In genomic region chr21:43735236-43736091, GRCh38 we compare ENCODE assay signal across 22 cellular contexts. TPM values are rescaled to one million over a fixed set of nuclear protein-coding genes. Genes with fewer than 3 reads are reported as not detected.
A peak's percentile ranks its signal among the peaks of the same experiment; 100 is the strongest.
DNase-seq lines count a peak whose midpoint lies in the region; ATAC-seq and TF ChIP-seq lines count a peak whose summit lies in the region.
"Had no signal": no experiment of that assay in that cellular context is flagged by ENCODE, and none has a peak within 500 bp of the region (broad histone marks: within the 10 kb centered on the region; RNA-seq: fewer than 3 reads in every experiment).

No MANE protein-coding gene starts in this region.

- H3K27me3 Mint-ChIP-seq in brain: no peaks in the 10 kb centered on the region
- H3K27me3 Mint-ChIP-seq: B cell had no signal

- H4K8ac ChIP-seq in IMR-90 (ENCODE audit: low read depth in 2 of 2, low read length in 2 of 2) (no peak overlapping the region), mesenchymal stem cell (ENCODE audit: low read length) (no peak overlapping the region)

- H4K20me1 ChIP-seq in IMR-90 (ENCODE audit: insufficient read depth, low read length) (peaks cover 67% of the 10 kb centered on the region), MM.1S (ENCODE audit: insufficient read depth, low read length) (peaks cover 44% of the 10 kb centered on the region)

- H3F3A ChIP-seq in MM.1S (ENCODE audit: insufficient read depth, low read length): peaks cover 11% of the 10 kb centered on the region

- no peak overlapping the region for H3K14ac ChIP-seq in IMR-90 (replicated peaks; ENCODE audit: low read depth, low read length)
- no peak overlapping the region for H3K14ac ChIP-seq in mesenchymal stem cell (ENCODE audit: low read length in 2 of 2)

- H3K79me1 ChIP-seq in IMR-90 (ENCODE audit: low read depth in 1 of 2, low read length in 2 of 2): peaks cover 23 to 89% of the 10 kb centered on the region in 2 experiments
- peaks cover 47% of the 10 kb centered on the region for H3K79me1 ChIP-seq in mesenchymal stem cell (replicated peaks; ENCODE audit: low read length, poor library complexity, severe bottlenecking)

- H3K4ac ChIP-seq in IMR-90 (ENCODE audit: low read depth, low read length) (no peak overlapping the region), mesenchymal stem cell (ENCODE audit: low read depth in 1 of 2, low read length in 2 of 2) (no peak overlapping the region)

- peak overlapping the region in 1 of 2 experiments; percentile 27 for H2BK12ac ChIP-seq in mesenchymal stem cell (ENCODE audit: low read length in 2 of 2)

- peak overlapping the region; percentile 33 for H2AK9ac ChIP-seq in IMR-90 (replicated peaks; ENCODE audit: low read depth, low read length, poor library complexity)

- no peak overlapping the region for H4K5ac ChIP-seq in IMR-90 (ENCODE audit: low read depth, low read length)

- H2AFZ ChIP-seq in IMR-90 (replicated peaks; ENCODE audit: low read length, poor library complexity) (peak overlapping the region; percentile 8), mesenchymal stem cell (ENCODE audit: low read depth, low read length) (no peak overlapping the region), MM.1S (ENCODE audit: low read length) (no peak overlapping the region)

- H3K56ac ChIP-seq in IMR-90 (ENCODE audit: extremely low read depth, insufficient read depth, low read length): no peak overlapping the region

- H2BK5ac ChIP-seq in IMR-90 (ENCODE audit: low read depth, low read length, poor library complexity, severe bottlenecking) (no peak overlapping the region), mesenchymal stem cell (ENCODE audit: low read depth, low read length, poor library complexity, severe bottlenecking) (no peak overlapping the region)

- no peak overlapping the region for H2BK120ac ChIP-seq in IMR-90 (ENCODE audit: low read depth, low read length)
- no peak overlapping the region for H2BK120ac ChIP-seq in mesenchymal stem cell (ENCODE audit: low read depth, low read length)

- H3K9me3 ChIP-seq in IMR-90 (ENCODE audit: control insufficient read depth, insufficient read depth, low read length): no peaks in the 10 kb centered on the region
- no peaks in the 10 kb centered on the region for H3K9me3 ChIP-seq in mesenchymal stem cell (ENCODE audit: control insufficient read depth, low read length)
- H3K9me3 ChIP-seq in thymus (ENCODE audit: control insufficient read depth): no peaks in the 10 kb centered on the region
- no peaks in the 10 kb centered on the region for H3K9me3 ChIP-seq in MM.1S (replicated peaks; ENCODE audit: insufficient read depth, low read length)
- H3K9me3 ChIP-seq: SK-N-SH had no signal

- H3K9ac ChIP-seq in IMR-90 (ENCODE audit: low read depth, low read length) (no peak overlapping the region), mesenchymal stem cell (ENCODE audit: low read length) (no peak overlapping the region), MM.1S (ENCODE audit: low read length) (no peak overlapping the region)
- H3K9ac ChIP-seq: SK-N-SH had no signal

- H3K4me2 ChIP-seq in IMR-90 (ENCODE audit: low read depth, low read length) (peak overlapping the region; percentile 2; the same call in 1 of the 2 replicates), mesenchymal stem cell (ENCODE audit: low read length, poor library complexity, severe bottlenecking) (no peak overlapping the region), MM.1S (ENCODE audit: low read depth, low read length) (no peak overlapping the region)
- H3K4me2 ChIP-seq: SK-N-SH had no signal

- TF ChIP-seq POLR2A in IMR-90 (IDR thresholded peaks at IDR 0.05; ENCODE audit: low read depth, low read length): no peak

- peaks cover 74% of the 10 kb centered on the region for H3K4me1 Mint-ChIP-seq in brain

- CTCF ChIA-PET in IMR-90 (lab: Yijun Ruan, JAX): no interaction called here

- peak; percentile 5 for ATAC-seq in IMR-90 (ENCODE audit: low read depth)
- ATAC-seq: esophagus mucosa, GM12878, natural killer cell had no signal

- WGBS in IMR-90 (ENCODE audit: extremely low coverage in 2 of 2, insufficient read length in 1 of 2), 2 experiments: 79% methylated on average over 9 of the region's 22 CpGs; no CpG with 5 or more reads in 1 of the 2 experiments
- 95% methylated on average over 21 of the region's 22 CpGs for whole genome bisulfite sequencing in mesenchymal stem cell
- WGBS in thymus: 92% methylated on average over 22 of the region's 22 CpGs

- H3K36me3 Mint-ChIP-seq in brain: peaks cover 17% of the 10 kb centered on the region
- H3K36me3 Mint-ChIP-seq: natural killer cell had no signal

- no peak overlapping the region for H3K4me3 ChIP-seq in IMR-90 (ENCODE audit: insufficient read depth, low read depth, low read length)
- no peak overlapping the region for H3K4me3 ChIP-seq in mesenchymal stem cell (ENCODE audit: insufficient read depth in 1 of 2, low read depth in 1 of 2, low read length in 2 of 2)
- no peak overlapping the region for H3K4me3 ChIP-seq in thymus (ENCODE audit: low read length)
- H3K4me3 ChIP-seq in MM.1S (ENCODE audit: low read length): no peak overlapping the region
- H3K4me3 ChIP-seq: GM12878 had no signal

- no peak overlapping the region for H2BK20ac ChIP-seq in IMR-90 (ENCODE audit: low read depth, low read length)

- H3K4me1 ChIP-seq in IMR-90 (ENCODE audit: control insufficient read depth, insufficient read depth, low read length): peaks cover 21% of the 10 kb centered on the region
- peaks cover 62% of the 10 kb centered on the region for H3K4me1 ChIP-seq in mesenchymal stem cell (ENCODE audit: control insufficient read depth, insufficient read depth, low read depth, low read length)
- peaks cover 22% of the 10 kb centered on the region for H3K4me1 ChIP-seq in thymus (ENCODE audit: control insufficient read depth, insufficient read depth, low read length)
- H3K4me1 ChIP-seq in MM.1S (ENCODE audit: low read length): no peaks in the 10 kb centered on the region

- DNase-seq in IMR-90 (no peak), mesenchymal stem cell (no peak), NCI-H2227 treated with DMSO at 0.1 percent for 48 hours (lab: John Stamatoyannopoulos, UW) (no peak), NCI-H2171 (lab: John Stamatoyannopoulos, UW) (no peak), MM.1S (no peak)
- DNase-seq: activated CD4-positive, alpha-beta T cell treated with anti-CD3 and anti-CD28 coated beads for 48 hours; activated CD8-positive, alpha-beta memory T cell treated with anti-CD3 and anti-CD28 coated beads, Interleukin-2, amount 50 U/mL, for 48 hours; activated gamma-delta T cell; glutamatergic neuron; mammary epithelial cell; natural killer cell; NCI-H2029 treated with DMSO at 0.1 percent for 48 hours; NCI-H524; OCI-M1; SK-N-SH; stimulated activated CD4-positive, alpha-beta T cell treated with anti-CD3 and anti-CD28 coated beads, Interleukin-15, amount 100 ng/mL, for 24 hours; stimulated activated naive CD4-positive, alpha-beta T cell had no signal

- TF ChIP-seq RAD21 in IMR-90 (IDR thresholded peaks at IDR 0.05; ENCODE audit: low read length): no peak

- H3K27ac ChIP-seq in IMR-90 (ENCODE audit: insufficient read depth, low read length) (no peak overlapping the region), mesenchymal stem cell (ENCODE audit: low read length, poor library complexity, severe bottlenecking) (no peak overlapping the region), thymus (ENCODE audit: low read depth) (peak overlapping the region; percentile 25), MM.1S (ENCODE audit: low read length) (no peak overlapping the region)

- BruUV-seq in IMR-90 (replicated peaks; lab: Mats Ljungman, UMichigan): no TSS peak

- H3K36me3 ChIP-seq in IMR-90 (ENCODE audit: control insufficient read depth, insufficient read depth, low read length) (peaks cover 20% of the 10 kb centered on the region), mesenchymal stem cell (ENCODE audit: control insufficient read depth in 1 of 2, insufficient read depth in 2 of 2, low read depth in 1 of 2, low read length in 2 of 2) (peaks cover 8 to 47% of the 10 kb centered on the region in 2 experiments), thymus (ENCODE audit: control insufficient read depth, insufficient read depth) (no peaks in the 10 kb centered on the region), MM.1S (replicated peaks; ENCODE audit: insufficient read depth, low read length) (peaks cover 26% of the 10 kb centered on the region)

- H3K9me3 Mint-ChIP-seq in brain: no peaks in the 10 kb centered on the region
- H3K9me3 Mint-ChIP-seq: natural killer cell had no signal

- no peak overlapping the region for H2BK15ac ChIP-seq in IMR-90 (ENCODE audit: low read depth, low read length)
- H2BK15ac ChIP-seq in mesenchymal stem cell (ENCODE audit: low read depth, poor library complexity, severe bottlenecking): no peak overlapping the region

- H3K27me3 ChIP-seq in IMR-90 (ENCODE audit: control insufficient read depth, insufficient read depth, low read length) (no peaks in the 10 kb centered on the region), mesenchymal stem cell (ENCODE audit: control insufficient read depth in 1 of 2, insufficient read depth in 1 of 2, low read length in 2 of 2) (no peaks in the 10 kb centered on the region), thymus (ENCODE audit: control insufficient read depth, insufficient read depth) (no peaks in the 10 kb centered on the region), MM.1S (replicated peaks; ENCODE audit: insufficient read depth, low read length) (no peaks in the 10 kb centered on the region)

- H3K79me2 ChIP-seq in MM.1S (ENCODE audit: low read length): peaks cover 94% of the 10 kb centered on the region

- no peaks in the 10 kb centered on the region for H3K9me2 ChIP-seq in MM.1S (replicated peaks; ENCODE audit: insufficient read depth, low read length)
- H3K9me2 ChIP-seq: SK-N-SH had no signal

- peak overlapping the region; percentile 62 to 99 (median 98) for H3K27ac Mint-ChIP-seq in brain
- H3K27ac Mint-ChIP-seq: B cell, natural killer cell had no signal

- H3K18ac ChIP-seq in IMR-90 (ENCODE audit: low read depth, low read length): no peak overlapping the region
- H3K18ac ChIP-seq in mesenchymal stem cell (ENCODE audit: low read depth in 1 of 2, low read length in 2 of 2): peak overlapping the region in 1 of 2 experiments; percentile 25

- TF ChIP-seq CTCF in IMR-90 (conservative IDR thresholded peaks at IDR 0.05; ENCODE audit: low read depth, low read length): no peak
- no peak for TF ChIP-seq CTCF in brain (conservative IDR thresholded peaks at IDR 0.05)
- TF ChIP-seq CTCF in MM.1S (IDR thresholded peaks at IDR 0.05; ENCODE audit: low read length): no peak

- H2AK5ac ChIP-seq in IMR-90 (ENCODE audit: low read depth, low read length) (peak overlapping the region; percentile 20; the same call in 1 of the 2 replicates), mesenchymal stem cell (ENCODE audit: low read length, severe bottlenecking) (no peak overlapping the region)

- in situ Hi-C loops in IMR-90 (cut with MboI; ENCODE audit: low sequenced_read_pairs): no loop called here

- H3K23ac ChIP-seq in IMR-90 (ENCODE audit: low read depth, low read length) (no peak overlapping the region), mesenchymal stem cell (ENCODE audit: low read length in 2 of 2) (no peak overlapping the region)

- dilution Hi-C loops in IMR-90 (cut with HindIII; ENCODE audit: low sequenced_read_pairs, unreplicated experiment): no loop called here

- POLR2A ChIA-PET in IMR-90 (lab: Charles Lee; ENCODE audit: unreplicated experiment): no interaction called here

- H3K4me3 Mint-ChIP-seq in brain: peak overlapping the region in 1 of 5 experiments; percentile 58
- H3K4me3 Mint-ChIP-seq: B cell, natural killer cell had no signal

- peaks cover 13% of the 10 kb centered on the region; the same call in 1 of the 2 replicates for H3K9me1 ChIP-seq in IMR-90 (ENCODE audit: insufficient read depth, low read length)

- intact Hi-C loops in IMR-90 (cut with micrococcal nuclease): no loop called here

- H4K91ac ChIP-seq in IMR-90 (ENCODE audit: insufficient read depth, low read depth, low read length): no peak overlapping the region
- H4K91ac ChIP-seq in mesenchymal stem cell (ENCODE audit: low read length): peak overlapping the region; percentile 56

RNA-seq across cellular contexts. Expression of gene PDXK, which starts 16.5 kb away (rescaled TPM):
- total RNA-seq in IMR-90 (2012; rRNA removed): 250 and 312 TPM in 2 replicates
- polyA plus RNA-seq in IMR-90 (2012; rRNA removed) (149 and 155 TPM in 2 replicates), brain (ENCODE audit: insufficient read depth, low read depth, low replicate concordance) (83.2 TPM), thymus (59.0 TPM)
- polyA plus RNA-seq in IMR-90 (2012; cell fraction: cytosol; rRNA removed): 114 and 180 TPM in 2 replicates
- polyA plus RNA-seq in IMR-90 (2012; cell fraction: nucleus; rRNA removed; ENCODE audit: low replicate concordance): 141 and 208 TPM in 2 replicates
- polyA plus RNA-seq in mesenchymal stem cell (2013, experiment 1 of 2): 72.9 TPM
- polyA plus RNA-seq in mesenchymal stem cell (2013, experiment 2 of 2): 72.1 TPM

RNA-seq across cellular contexts. Expression of gene CSTB, which starts 40.6 kb away (rescaled TPM):
- total RNA-seq in IMR-90 (2012; rRNA removed): 6.1 and 6.9 TPM in 2 replicates
- 71.7 and 87.4 TPM in 2 replicates for polyA plus RNA-seq in IMR-90 (2012; rRNA removed)
- polyA plus RNA-seq in IMR-90 (2012; cell fraction: cytosol; rRNA removed): 31.9 and 61.6 TPM in 2 replicates
- polyA plus RNA-seq in IMR-90 (2012; cell fraction: nucleus; rRNA removed; ENCODE audit: low replicate concordance): 16.5 and 24.5 TPM in 2 replicates
- polyA plus RNA-seq in brain (ENCODE audit: insufficient read depth, low read depth, low replicate concordance): 63.4 TPM
- 276 TPM for polyA plus RNA-seq in mesenchymal stem cell (2013, experiment 1 of 2)
- polyA plus RNA-seq in mesenchymal stem cell (2013, experiment 2 of 2): 282 TPM
- polyA plus RNA-seq in thymus: 198 TPM

RNA-seq across cellular contexts. Expression of gene RRP1, which starts 53.9 kb away (rescaled TPM):
- 18.3 and 23.3 TPM in 2 replicates for total RNA-seq in IMR-90 (2012; rRNA removed)
- 18.1 and 20.2 TPM in 2 replicates for polyA plus RNA-seq in IMR-90 (2012; rRNA removed)
- 12.4 and 18.5 TPM in 2 replicates for polyA plus RNA-seq in IMR-90 (2012; cell fraction: cytosol; rRNA removed)
- 28.8 and 33.8 TPM in 2 replicates for polyA plus RNA-seq in IMR-90 (2012; cell fraction: nucleus; rRNA removed; ENCODE audit: low replicate concordance)
- 27.4 TPM for polyA plus RNA-seq in brain (ENCODE audit: insufficient read depth, low read depth, low replicate concordance)
- polyA plus RNA-seq in mesenchymal stem cell (2013, experiment 1 of 2): 14.5 TPM
- 14.1 TPM for polyA plus RNA-seq in mesenchymal stem cell (2013, experiment 2 of 2)
- 16.3 TPM for polyA plus RNA-seq in thymus
